19 cellular contexts compared by ENCODE assay signal in genomic region chr4:157887316-157887715, GRCh38.
DNase-seq lines count a peak whose midpoint lies in the region; ATAC-seq and TF ChIP-seq lines count a peak whose summit lies in the region.
"Had no signal": no experiment of that assay in that cellular context is flagged by ENCODE, and none has a peak within 500 bp of the region (broad histone marks: within the 10 kb centered on the region; RNA-seq: fewer than 3 reads in every experiment).

No MANE protein-coding gene starts in this region.

- H3K4me3 ChIP-seq in GM23338 (no peak overlapping the region), dorsolateral prefrontal cortex (no peak overlapping the region), PC-9 (no peak overlapping the region)
- H3K4me3 ChIP-seq: A549, GM23248 had no signal

- H3K4me1 ChIP-seq in GM23338 (ENCODE audit: insufficient read depth) (no peaks in the 10 kb centered on the region), PC-9 (replicated peaks; ENCODE audit: insufficient read depth) (no peaks in the 10 kb centered on the region)
- H3K4me1 ChIP-seq: A549 had no signal

- intact Hi-C loops in dorsolateral prefrontal cortex (cut with DNase I), result loop anchor here in 1 of 2 donors (5.0 kb wide), 1 partner anchor 50 kb away; no protein-coding TSS in a partner anchor
- intact Hi-C loops in PC-9 (cut with micrococcal nuclease; ENCODE audit: unreplicated experiment), result no loop called here

- no peak overlapping the region for H3K27ac ChIP-seq in GM23338 (ENCODE audit: low read depth)
- peak overlapping the region in 40 of 59 donors; percentile 4 to 78 (median 46) for H3K27ac ChIP-seq in dorsolateral prefrontal cortex
- peak overlapping the region; percentile 12 for H3K27ac ChIP-seq in temporal lobe (ENCODE audit: low read depth, low read length)
- no peak overlapping the region for H3K27ac ChIP-seq in PC-9
- H3K27ac ChIP-seq: 22Rv1, A549, GM23248 had no signal

- peaks cover 5% of the 10 kb centered on the region; the same call in 1 of the 3 replicates for H3K4me1 Mint-ChIP-seq in GM23338
- H3K4me1 Mint-ChIP-seq: CD4-positive, alpha-beta memory T cell had no signal

- H3K27ac Mint-ChIP-seq in GM23338, result peak overlapping the region; percentile 86; the same call in 1 of the 2 replicates
- H3K27ac Mint-ChIP-seq: CD4-positive, alpha-beta memory T cell; HFFc6 had no signal

- H2AFZ ChIP-seq in GM23338 (no peak overlapping the region), PC-9 (no peak overlapping the region)
- H2AFZ ChIP-seq: GM23248 had no signal

- CTCF ChIA-PET in PC-9 (lab: Charles Lee), result no interaction called here

- H3K27me3 Mint-ChIP-seq in GM23338 (ENCODE audit: insufficient read depth, low read depth, poor library complexity), result no peaks in the 10 kb centered on the region
- H3K27me3 Mint-ChIP-seq: CD4-positive, alpha-beta memory T cell had no signal

- no peaks in the 10 kb centered on the region for H3K79me2 ChIP-seq in GM23338 (replicated peaks; ENCODE audit: insufficient read depth)
- H3K79me2 ChIP-seq in PC-9 (ENCODE audit: low read depth), result no peaks in the 10 kb centered on the region

- BruUV-seq in PC-9 (replicated peaks; lab: Mats Ljungman, UMichigan), result no TSS peak

- no peak for ATAC-seq in GM23338
- no peak for ATAC-seq in HG03571 (IDR thresholded peaks at IDR 0.05; ENCODE audit: unreplicated experiment)
- ATAC-seq: A549 had no signal

- H3K9me3 ChIP-seq in PC-9 (ENCODE audit: insufficient read depth, low read depth), result no peaks in the 10 kb centered on the region
- H3K9me3 ChIP-seq: A549 had no signal

- H3F3A ChIP-seq in GM23338 (replicated peaks; ENCODE audit: low read depth), result no peaks in the 10 kb centered on the region
- no peaks in the 10 kb centered on the region for H3F3A ChIP-seq in PC-9 (ENCODE audit: insufficient read depth, low read depth)

- no peaks in the 10 kb centered on the region for H3K9me2 ChIP-seq in GM23338 (ENCODE audit: insufficient read depth)
- no peaks in the 10 kb centered on the region for H3K9me2 ChIP-seq in PC-9 (ENCODE audit: insufficient read depth)

- H3K4me2 ChIP-seq in GM23338, result no peak overlapping the region
- no peak overlapping the region for H3K4me2 ChIP-seq in PC-9
- H3K4me2 ChIP-seq: A549 had no signal

- H3K9me3 Mint-ChIP-seq in GM23338, result no peaks in the 10 kb centered on the region
- H3K9me3 Mint-ChIP-seq: H9, HFFc6 had no signal

- no peak overlapping the region for H3K4me3 Mint-ChIP-seq in GM23338
- H3K4me3 Mint-ChIP-seq: CD4-positive, alpha-beta memory T cell; H9; HFFc6 had no signal

- no peaks in the 10 kb centered on the region for H3K36me3 Mint-ChIP-seq in GM23338 (ENCODE audit: low read depth)
- H3K36me3 Mint-ChIP-seq: CD4-positive, alpha-beta memory T cell had no signal

- H3K36me3 ChIP-seq in GM23338 (ENCODE audit: insufficient read depth) (no peaks in the 10 kb centered on the region), PC-9 (ENCODE audit: low read depth) (no peaks in the 10 kb centered on the region)

- H3K27me3 ChIP-seq in GM23338 (ENCODE audit: insufficient read depth) (no peaks in the 10 kb centered on the region), dorsolateral prefrontal cortex (no peaks in the 10 kb centered on the region), PC-9 (ENCODE audit: insufficient read depth, low read depth) (no peaks in the 10 kb centered on the region)

- DNase-seq in GM23338 (ENCODE audit: low spot score), result no peak
- DNase-seq in NCI-H82 treated with DMSO at 0.1 percent for 48 hours (lab: John Stamatoyannopoulos, UW; ENCODE audit: unreplicated experiment), result peak; percentile 1
- no peak for DNase-seq in dorsolateral prefrontal cortex
- DNase-seq in PC-9, result no peak
- no peak for DNase-seq in RKO (ENCODE audit: low spot score)
- DNase-seq: C1 segment of cervical spinal cord; Calu3; CD4-positive, alpha-beta memory T cell; COR-L47; DMS53; DMS79 treated with DMSO at 0.1 percent for 48 hours; GF-D8; GM23248; H9; HFFc6 had no signal

- H4K20me1 ChIP-seq in GM23338 (replicated peaks; ENCODE audit: insufficient read depth), result no peaks in the 10 kb centered on the region
- H4K20me1 ChIP-seq in PC-9 (ENCODE audit: insufficient read depth), result no peaks in the 10 kb centered on the region

- no peak for TF ChIP-seq CTCF in GM23338 (conservative IDR thresholded peaks at IDR 0.05; ENCODE audit: low read depth in 2 of 2)
- TF ChIP-seq CTCF in dorsolateral prefrontal cortex (IDR thresholded peaks at IDR 0.05 in 54 of 56, conservative IDR thresholded peaks at IDR 0.05 in 2 of 56; ENCODE audit: low read depth in 1 of 56, partially characterized antibody in 56 of 56), result no peak
- TF ChIP-seq CTCF in PC-9 (conservative IDR thresholded peaks at IDR 0.05), result no peak

- POLR2A ChIA-PET in PC-9 (lab: Charles Lee; ENCODE audit: unreplicated experiment), result no interaction called here

TF ChIP-seq in GM23338, 12 proteins besides CTCF, POLR2A, EP300 and RAD21 (continues in another document):
- TF ChIP-seq EZH2phosphoT487 (IDR thresholded peaks at IDR 0.05; ENCODE audit: unreplicated experiment) (no peak), ZNF462 (CRISPR knock-in tag; IDR thresholded peaks at IDR 0.05) (no peak), STAT1 (IDR thresholded peaks at IDR 0.05; ENCODE audit: unreplicated experiment) (no peak), CREB1 (CRISPR knock-in tag; IDR thresholded peaks at IDR 0.05; ENCODE audit: low read depth) (no peak), ZNF114 (CRISPR knock-in tag; IDR thresholded peaks at IDR 0.05) (no peak), EZH2 (IDR thresholded peaks at IDR 0.05; ENCODE audit: low read depth, unreplicated experiment) (no peak), ZNF331 (CRISPR knock-in tag; IDR thresholded peaks at IDR 0.05; ENCODE audit: low read depth) (no peak)

Comparison
In these comparisons a context has a peak if more than half of its experiments do, and no peak if none do; other contexts are left out.
1. H3K27ac ChIP-seq: peak in dorsolateral prefrontal cortex (40 of 59) and temporal lobe (single experiment); none in GM23338 (single experiment) and PC-9 (single experiment).